14 cellular contexts compared by ENCODE assay signal in genomic region chr22:39098026-39098425, GRCh38. TPM values are rescaled to one million over a fixed set of nuclear protein-coding genes. Genes with fewer than 3 reads are reported as not detected.
DNase-seq lines count a peak whose midpoint lies in the region; ATAC-seq, FAIRE-seq and TF ChIP-seq lines count a peak whose summit lies in the region.
"Had no signal": no experiment of that assay in that cellular context is flagged by ENCODE, and none has a peak within 500 bp of the region (broad histone marks: within the 10 kb centered on the region; RNA-seq: fewer than 3 reads in every experiment).

No MANE protein-coding gene starts in this region.

- no peaks in the 10 kb centered on the region for H4K20me1 ChIP-seq in DND-41 (ENCODE audit: insufficient read depth, low read length)

- H3K27me3 ChIP-seq in DND-41 (ENCODE audit: insufficient read depth, low read length, poor library complexity): no peaks in the 10 kb centered on the region
- no peaks in the 10 kb centered on the region for H3K27me3 ChIP-seq in gastrocnemius medialis

- TF ChIP-seq POLR2A in GM18951 (IDR thresholded peaks at IDR 0.05; ENCODE audit: extremely low read depth, insufficient read depth, insufficient read length): peak; percentile 53
- TF ChIP-seq POLR2A in gastrocnemius medialis (IDR thresholded peaks at IDR 0.05): no peak
- no peak for TF ChIP-seq POLR2A in H54 (IDR thresholded peaks at IDR 0.05; ENCODE audit: low read depth, low read length)

- H2AFZ ChIP-seq in DND-41 (ENCODE audit: low read depth, low read length): no peak overlapping the region

- H3K79me2 ChIP-seq in DND-41 (ENCODE audit: insufficient read depth, low read length): no peaks in the 10 kb centered on the region

- no peak overlapping the region for H3K9ac ChIP-seq in DND-41 (ENCODE audit: low read depth, low read length)

- peaks cover 78% of the 10 kb centered on the region for H3K4me1 Mint-ChIP-seq in activated CD8-positive, alpha-beta T cell treated with anti-CD3 and anti-CD28 coated beads, Interleukin-2, amount 10 ng/mL, durations not matched to agents 7 days and 5 days (ENCODE audit: low read depth)
- H3K4me1 Mint-ChIP-seq in naive B cell: peaks cover 41 to 60% (median 51%) of the 10 kb centered on the region in 3 donors

- TF ChIP-seq CTCF in DND-41 (IDR thresholded peaks at IDR 0.05; ENCODE audit: borderline replicate concordance, extremely low read depth, low read length, poor library complexity, severe bottlenecking): no peak
- no peak for TF ChIP-seq CTCF in gastrocnemius medialis (IDR thresholded peaks at IDR 0.05 in 4 of 5, conservative IDR thresholded peaks at IDR 0.05 in 1 of 5)
- no peak for TF ChIP-seq CTCF in coronary artery (IDR thresholded peaks at IDR 0.05)

- peaks cover 32% of the 10 kb centered on the region for H3K36me3 Mint-ChIP-seq in activated CD8-positive, alpha-beta T cell treated with anti-CD3 and anti-CD28 coated beads, Interleukin-2, amount 10 ng/mL, durations not matched to agents 7 days and 5 days (ENCODE audit: low read depth)
- no peaks in the 10 kb centered on the region for H3K36me3 Mint-ChIP-seq in naive B cell

- 0 out of 3 replicates have a peak, but pooled peaks have one; percentile 38 for ATAC-seq in DND-41 (ENCODE audit: insufficient read depth, low read depth)
- peak; percentile 22 for ATAC-seq in activated CD8-positive, alpha-beta T cell treated with anti-CD3 and anti-CD28 coated beads, Interleukin-2, amount 10 ng/mL, durations not matched to agents 7 days and 5 days
- ATAC-seq in naive B cell (ENCODE audit: low read depth in 2 of 2): no peak
- ATAC-seq in HG03039 (IDR thresholded peaks at IDR 0.05; ENCODE audit: unreplicated experiment): no peak
- ATAC-seq in gastrocnemius medialis: no peak
- ATAC-seq: activated CD4-positive, alpha-beta T cell treated with anti-CD3 and anti-CD28 coated beads for 36 hours had no signal

- no peaks in the 10 kb centered on the region for H3K27me3 Mint-ChIP-seq in activated CD8-positive, alpha-beta T cell treated with anti-CD3 and anti-CD28 coated beads, Interleukin-2, amount 10 ng/mL, durations not matched to agents 7 days and 5 days (ENCODE audit: low read depth)
- H3K27me3 Mint-ChIP-seq in naive B cell: no peaks in the 10 kb centered on the region
- H3K27me3 Mint-ChIP-seq: activated CD4-positive, alpha-beta T cell treated with anti-CD3 and anti-CD28 coated beads for 36 hours had no signal

- FAIRE-seq in H54 (lab: Jason Lieb, UNC): no peak

- H3K4me3 ChIP-seq in DND-41 (ENCODE audit: low read depth in 1 of 2, low read length in 2 of 2): no peak overlapping the region
- H3K4me3 ChIP-seq in gastrocnemius medialis: no peak overlapping the region
- H3K4me3 ChIP-seq in coronary artery: no peak overlapping the region

- peak overlapping the region; percentile 95 for H3K27ac Mint-ChIP-seq in activated CD8-positive, alpha-beta T cell treated with anti-CD3 and anti-CD28 coated beads, Interleukin-2, amount 10 ng/mL, durations not matched to agents 7 days and 5 days
- H3K27ac Mint-ChIP-seq in naive B cell: peak overlapping the region; percentile 88 to 100 (median 100)

- intact Hi-C loops in gastrocnemius medialis (cut with DNase I; ENCODE audit: low total_unique reads): no loop called here

- H3K4me3 Mint-ChIP-seq in activated CD8-positive, alpha-beta T cell treated with anti-CD3 and anti-CD28 coated beads, Interleukin-2, amount 10 ng/mL, durations not matched to agents 7 days and 5 days: peak overlapping the region; percentile 90
- H3K4me3 Mint-ChIP-seq in naive B cell: peak overlapping the region in 5 of 8 donors; percentile 35 to 85 (median 51)

- H3K36me3 ChIP-seq in DND-41 (ENCODE audit: insufficient read depth, low read length) (no peaks in the 10 kb centered on the region), gastrocnemius medialis (no peaks in the 10 kb centered on the region)

- CTCF ChIA-PET in activated CD8-positive, alpha-beta T cell treated with anti-CD3 and anti-CD28 coated beads, Interleukin-2, amount 10 ng/mL, durations not matched to agents 7 days and 5 days (lab: Charles Lee): interaction anchor here (0.6 to 1.5 kb wide), 4 partner anchors 20 to 531 kb away, joined by 3 to 6 read pairs (median 3); partner anchors contain the start of gene APOBEC3G

- H3K4me1 ChIP-seq in DND-41 (ENCODE audit: insufficient read depth, low read length) (peaks cover 10% of the 10 kb centered on the region), gastrocnemius medialis (no peaks in the 10 kb centered on the region)

- no peak overlapping the region for H3K4me2 ChIP-seq in DND-41 (ENCODE audit: insufficient read depth, low read length)

- no peak for DNase-seq in DND-41
- no peak for DNase-seq in activated CD8-positive, alpha-beta T cell treated with anti-CD3 and anti-CD28 coated beads, Interleukin-2, amount 10 ng/mL, durations not matched to agents 7 days and 5 days
- DNase-seq in naive B cell: peak; percentile 24
- no peak for DNase-seq in gastrocnemius medialis
- no peak for DNase-seq in H54 (ENCODE audit: insufficient read length, low spot score)
- DNase-seq in coronary artery (ENCODE audit: low spot score): no peak
- DNase-seq: activated CD4-positive, alpha-beta T cell treated with anti-CD3 and anti-CD28 coated beads for 36 hours; foreskin melanocyte; stimulated activated CD4-positive, alpha-beta T cell treated with anti-CD3 and anti-CD28 coated beads, Interleukin-1b, Interleukin-23, amount 100 ng/mL, for 48 hours had no signal

- no peaks in the 10 kb centered on the region for H3K9me3 Mint-ChIP-seq in activated CD8-positive, alpha-beta T cell treated with anti-CD3 and anti-CD28 coated beads, Interleukin-2, amount 10 ng/mL, durations not matched to agents 7 days and 5 days (ENCODE audit: insufficient read depth)
- H3K9me3 Mint-ChIP-seq in naive B cell: no peaks in the 10 kb centered on the region

- in situ Hi-C loops in GM18951 (cut with MboI; ENCODE audit: low sequenced_read_pairs, unreplicated experiment) (no loop called here), gastrocnemius medialis (cut with MboI; ENCODE audit: low sequenced_read_pairs in 4 of 4) (no loop called here)

- H3K27ac ChIP-seq in DND-41 (ENCODE audit: low read length) (no peak overlapping the region), gastrocnemius medialis (no peak overlapping the region), coronary artery (no peak overlapping the region)

- POLR2A ChIA-PET in activated CD8-positive, alpha-beta T cell treated with anti-CD3 and anti-CD28 coated beads, Interleukin-2, amount 10 ng/mL, durations not matched to agents 7 days and 5 days (lab: Charles Lee): interaction anchor here (0.6 to 2.4 kb wide), 9 partner anchors 8 to 30 kb away, joined by 3 to 13 read pairs (median 4); partner anchors contain the start of gene APOBEC3G

- H3K9me3 ChIP-seq in DND-41 (ENCODE audit: insufficient read depth, low read length, severe bottlenecking) (no peaks in the 10 kb centered on the region), gastrocnemius medialis (no peaks in the 10 kb centered on the region)

RNA-seq across cellular contexts. Expression of gene APOBEC3H, which starts 1.0 kb away (rescaled TPM):
- total RNA-seq in activated CD8-positive, alpha-beta T cell treated with anti-CD3 and anti-CD28 coated beads, Interleukin-2, amount 10 ng/mL, durations not matched to agents 7 days and 5 days: 10 to 100 TPM; 82.8 to 89.7 TPM
- 1 to 10 TPM in 1 of 6 donors, under 1 TPM in 1, not detected in 4; 0.77 to 1.2 TPM for polyA plus RNA-seq in naive B cell (ENCODE audit: low read depth in 6 of 6)
- not detected for total RNA-seq in gastrocnemius medialis
- total RNA-seq: Daoy, myocyte, RPMI7951 had no signal

RNA-seq across cellular contexts. Expression of gene APOBEC3G, which starts 21.0 kb away (rescaled TPM):
- total RNA-seq in activated CD8-positive, alpha-beta T cell treated with anti-CD3 and anti-CD28 coated beads, Interleukin-2, amount 10 ng/mL, durations not matched to agents 7 days and 5 days: 100 to 1,000 TPM; 134 to 138 TPM
- polyA plus RNA-seq in naive B cell (ENCODE audit: low read depth in 6 of 6): 100 to 1,000 TPM in 4 of 6 donors, 10 to 100 TPM in 2; 87.2 to 136 (median 120) TPM
- total RNA-seq in gastrocnemius medialis: 1 to 10 TPM in 3 of 4 donors, under 1 TPM in 1; 0.86 to 3.7 (median 2.5) TPM

RNA-seq across cellular contexts. Expression of gene CBX7, which starts 54.5 kb away (rescaled TPM):
- total RNA-seq in activated CD8-positive, alpha-beta T cell treated with anti-CD3 and anti-CD28 coated beads, Interleukin-2, amount 10 ng/mL, durations not matched to agents 7 days and 5 days: 1 to 10 TPM; 8.6 to 8.7 TPM
- 10 to 100 TPM in 5 of 6 donors, 1 to 10 TPM in 1; 9.9 to 38.5 (median 21.7) TPM for polyA plus RNA-seq in naive B cell (ENCODE audit: low read depth in 6 of 6)
- total RNA-seq in gastrocnemius medialis: 10 to 100 TPM; 52.4 to 78.1 (median 62.3) TPM

RNA-seq across cellular contexts. Expression of gene APOBEC3F, which starts 57.4 kb away (rescaled TPM):
- 10 to 100 TPM; 43.1 to 48.8 TPM for total RNA-seq in activated CD8-positive, alpha-beta T cell treated with anti-CD3 and anti-CD28 coated beads, Interleukin-2, amount 10 ng/mL, durations not matched to agents 7 days and 5 days
- 10 to 100 TPM; 32.0 to 56.2 (median 36.4) TPM for polyA plus RNA-seq in naive B cell (ENCODE audit: low read depth in 6 of 6)
- total RNA-seq in gastrocnemius medialis: under 1 TPM in 1 of 4 donors, not detected in 3; 0.98 TPM

Comparison
In these comparisons a context has a peak if more than half of its experiments do, and no peak if none do; other contexts are left out.
1. ATAC-seq: peak in DND-41 (single experiment) and activated CD8-positive, alpha-beta T cell treated with anti-CD3 and anti-CD28 coated beads, Interleukin-2, amount 10 ng/mL, durations not matched to agents 7 days and 5 days (single experiment); none in naive B cell (0 of 2), HG03039 (single experiment) and gastrocnemius medialis (0 of 2).
2. RNA of gene APOBEC3H, which starts 1.0 kb away (total RNA-seq): 82.8 to 89.7 TPM in activated CD8-positive, alpha-beta T cell treated with anti-CD3 and anti-CD28 coated beads, Interleukin-2, amount 10 ng/mL, durations not matched to agents 7 days and 5 days; not detected in gastrocnemius medialis; every median in the first group is over 10 times any median in the second.
3. RNA of gene APOBEC3G, which starts 21.0 kb away (total RNA-seq): 134 to 138 TPM in activated CD8-positive, alpha-beta T cell treated with anti-CD3 and anti-CD28 coated beads, Interleukin-2, amount 10 ng/mL, durations not matched to agents 7 days and 5 days; 0.86 to 3.7 TPM in gastrocnemius medialis; every median in the first group is over 10 times any median in the second.
4. RNA of gene CBX7, which starts 54.5 kb away (total RNA-seq): 52.4 to 78.1 TPM in gastrocnemius medialis; 8.6 to 8.7 TPM in activated CD8-positive, alpha-beta T cell treated with anti-CD3 and anti-CD28 coated beads, Interleukin-2, amount 10 ng/mL, durations not matched to agents 7 days and 5 days; every median in the first group is over 4 times any median in the second.